Comparison of ENCODE assay signal across 8 cellular contexts in genomic region chr18:63421514-63421913, GRCh38. TPM values are rescaled to one million over a fixed set of nuclear protein-coding genes. Genes with fewer than 3 reads are reported as not detected.
DNase-seq lines count a peak whose midpoint lies in the region; ATAC-seq and TF ChIP-seq lines count a peak whose summit lies in the region.

No MANE protein-coding gene starts in this region.

- 0 out of 2 replicates have a peak overlapping the region, but pooled peaks have one; percentile 64 for H2AFZ ChIP-seq in SK-N-SH (ENCODE audit: low read depth)

- H3K27me3 Mint-ChIP-seq in activated T-helper 1 cell treated with anti-CD3 and anti-CD28 coated beads, Interleukin-12 subunit alpha, Interleukin-12 subunit beta, Interleukin-2, Interleukin-4 antibody, amounts not matched to agents 30 ng/mL and 10 ng/mL and 1 ng/mL, durations not matched to agents 14 hours and 24 hours and 36 hours (ENCODE audit: insufficient read depth): no peaks in the 10 kb centered on the region

- H3K36me3 ChIP-seq in SK-N-SH (replicated peaks in 1 of 2; ENCODE audit: control insufficient read depth in 1 of 2, insufficient read depth in 2 of 2, low read length in 1 of 2): peaks cover 15 to 24% of the 10 kb centered on the region in 2 experiments
- H3K36me3 ChIP-seq in iPS-20b (ENCODE audit: insufficient read depth, low read depth, low read length): peaks cover 18% of the 10 kb centered on the region; the same call in 1 of the 2 replicates

- H3K4me3 Mint-ChIP-seq in activated T-helper 1 cell treated with anti-CD3 and anti-CD28 coated beads, Interleukin-12 subunit alpha, Interleukin-12 subunit beta, Interleukin-2, Interleukin-4 antibody, amounts not matched to agents 30 ng/mL and 10 ng/mL and 1 ng/mL, durations not matched to agents 14 hours and 24 hours and 36 hours: peak overlapping the region; percentile 91

- H3K27me3 ChIP-seq in SK-N-SH (ENCODE audit: insufficient read depth): no peaks in the 10 kb centered on the region
- no peaks in the 10 kb centered on the region for H3K27me3 ChIP-seq in iPS-20b (ENCODE audit: insufficient read depth, low read length)

- 8% methylated on average over 6 of the region's 6 CpGs for WGBS in SK-N-SH (ENCODE audit: low lambda C conversion rate)

- intact Hi-C loops in activated T-helper 1 cell treated with anti-CD3 and anti-CD28 coated beads, Interleukin-12 subunit alpha, Interleukin-12 subunit beta, Interleukin-2, Interleukin-4 antibody, amounts not matched to agents 30 ng/mL and 10 ng/mL and 1 ng/mL, durations not matched to agents 14 hours and 24 hours and 36 hours (cut with micrococcal nuclease): loop anchor here (5.0 to 10.0 kb wide), 3 partner anchors 209 to 574 kb away; no protein-coding TSS in a partner anchor

- H3K9me3 Mint-ChIP-seq in activated T-helper 1 cell treated with anti-CD3 and anti-CD28 coated beads, Interleukin-12 subunit alpha, Interleukin-12 subunit beta, Interleukin-2, Interleukin-4 antibody, amounts not matched to agents 30 ng/mL and 10 ng/mL and 1 ng/mL, durations not matched to agents 14 hours and 24 hours and 36 hours: no peaks in the 10 kb centered on the region

- H3K4me2 ChIP-seq in SK-N-SH: peak overlapping the region; percentile 81

- POLR2A ChIA-PET in SK-N-SH (lab: Yijun Ruan, JAX): interaction anchor here (0.9 to 1.3 kb wide), 4 partner anchors 10 to 54 kb away, joined by 3 to 8 read pairs (median 6); partner anchors contain the start of gene KDSR

- peaks cover 0 to 4% of the 10 kb centered on the region in 2 experiments; a peak in 2 of 4 replicates for H3K4me1 ChIP-seq in SK-N-SH (ENCODE audit: control insufficient read depth in 1 of 2, insufficient read depth in 2 of 2, low read depth in 1 of 2, low read length in 1 of 2)
- no peaks in the 10 kb centered on the region for H3K4me1 ChIP-seq in iPS-20b (ENCODE audit: insufficient read depth, low read length)

- TF ChIP-seq RAD21 in SK-N-SH (IDR thresholded peaks at IDR 0.05; ENCODE audit: low read length): no peak

- peak overlapping the region; percentile 74 to 92 for H3K4me3 ChIP-seq in SK-N-SH (ENCODE audit: low read depth in 2 of 2, low read length in 1 of 2)
- H3K4me3 ChIP-seq in iPS-20b (ENCODE audit: low read length): peak overlapping the region; percentile 94

- H3K4me1 Mint-ChIP-seq in activated T-helper 1 cell treated with anti-CD3 and anti-CD28 coated beads, Interleukin-12 subunit alpha, Interleukin-12 subunit beta, Interleukin-2, Interleukin-4 antibody, amounts not matched to agents 30 ng/mL and 10 ng/mL and 1 ng/mL, durations not matched to agents 14 hours and 24 hours and 36 hours (ENCODE audit: low read depth): peaks cover 18% of the 10 kb centered on the region

- H3K9ac ChIP-seq in SK-N-SH (peak overlapping the region; percentile 91), iPS-20b (ENCODE audit: low read depth, low read length) (peak overlapping the region; percentile 95; the same call in 1 of the 2 replicates)

- no peak for TF ChIP-seq EP300 in SK-N-SH (IDR thresholded peaks at IDR 0.05; ENCODE audit: borderline replicate concordance in 1 of 2, low read depth in 1 of 2, low read length in 1 of 2)

- H3K36me3 Mint-ChIP-seq in activated T-helper 1 cell treated with anti-CD3 and anti-CD28 coated beads, Interleukin-12 subunit alpha, Interleukin-12 subunit beta, Interleukin-2, Interleukin-4 antibody, amounts not matched to agents 30 ng/mL and 10 ng/mL and 1 ng/mL, durations not matched to agents 14 hours and 24 hours and 36 hours (ENCODE audit: low read depth): no peaks in the 10 kb centered on the region

- H3K79me2 ChIP-seq in SK-N-SH (ENCODE audit: insufficient read depth): peaks cover 56% of the 10 kb centered on the region

- H3K9me3 ChIP-seq in SK-N-SH (no peaks in the 10 kb centered on the region), iPS-20b (ENCODE audit: insufficient read depth, low read depth, low read length) (no peaks in the 10 kb centered on the region)

- no peaks in the 10 kb centered on the region for H3F3A ChIP-seq in SK-N-SH (replicated peaks; ENCODE audit: insufficient read depth)

- DNase-seq in SK-N-SH (no peak), substantia nigra (lab: John Stamatoyannopoulos, UW) (no peak), omental fat pad (ENCODE audit: low spot score) (no peak), iPS-NIHi7 (ENCODE audit: extremely low spot score) (no peak)
- no peak for DNase-seq in activated T-helper 1 cell treated with anti-CD3 and anti-CD28 coated beads, Interleukin-12 subunit alpha, Interleukin-12 subunit beta, Interleukin-2, Interleukin-4 antibody, amounts not matched to agents 30 ng/mL and 10 ng/mL and 1 ng/mL, durations not matched to agents 14 hours and 24 hours and 36 hours (ENCODE audit: low spot score)

- H3K27ac ChIP-seq in SK-N-SH (ENCODE audit: low read depth in 2 of 2, low read length in 1 of 2) (peak overlapping the region; percentile 90 to 93), iPS-20b (ENCODE audit: low read length) (no peak overlapping the region), substantia nigra (ENCODE audit: low read depth, low read length, poor library complexity, severe bottlenecking) (peak overlapping the region; percentile 93)

- CTCF ChIA-PET in SK-N-SH (lab: Yijun Ruan, JAX): interaction anchor here (1.6 kb wide), 1 partner anchor 99 kb away, joined by 3 read pairs; no protein-coding TSS in a partner anchor

- H3K27ac Mint-ChIP-seq in activated T-helper 1 cell treated with anti-CD3 and anti-CD28 coated beads, Interleukin-12 subunit alpha, Interleukin-12 subunit beta, Interleukin-2, Interleukin-4 antibody, amounts not matched to agents 30 ng/mL and 10 ng/mL and 1 ng/mL, durations not matched to agents 14 hours and 24 hours and 36 hours: peak overlapping the region; percentile 92

- TF ChIP-seq CTCF in SK-N-SH (IDR thresholded peaks at IDR 0.05) (no peak), omental fat pad (IDR thresholded peaks at IDR 0.05) (no peak)

- no peak; the same call in 2 of the 3 replicates for ATAC-seq in SK-N-SH treated with all-trans-retinoic acid at 6 μM for 48 hours
- ATAC-seq in omental fat pad (ENCODE audit: low FRiP score): no peak
- no peak for ATAC-seq in GM18861 (IDR thresholded peaks at IDR 0.05; ENCODE audit: unreplicated experiment)

- H3K9me2 ChIP-seq in SK-N-SH: no peaks in the 10 kb centered on the region

- H4K20me1 ChIP-seq in SK-N-SH (ENCODE audit: insufficient read depth): peaks cover 19% of the 10 kb centered on the region; the same call in 1 of the 2 replicates

TF ChIP-seq in SK-N-SH, 30 proteins besides CTCF, POLR2A, EP300 and RAD21 (continues in another document):
- TF ChIP-seq RCOR1 (IDR thresholded peaks at IDR 0.05; ENCODE audit: low read length) (no peak), FOXM1 (IDR thresholded peaks at IDR 0.05; ENCODE audit: low read depth) (no peak), MEF2A (IDR thresholded peaks at IDR 0.05; ENCODE audit: borderline replicate concordance, low read depth) (no peak), JUND (IDR thresholded peaks at IDR 0.05) (no peak), ELF1 (IDR thresholded peaks at IDR 0.05) (no peak), FOSL2 (IDR thresholded peaks at IDR 0.05; ENCODE audit: borderline replicate concordance, low read depth) (no peak), RFX5 (IDR thresholded peaks at IDR 0.05; ENCODE audit: low read length) (no peak), GATA2 (CRISPR knock-in tag; IDR thresholded peaks at IDR 0.05) (no peak)

TF ChIP-seq in SK-N-SH treated with all-trans-retinoic acid at 6 μM for 48 hours, 23 proteins besides CTCF, POLR2A, EP300 and RAD21 (continues in another document):
- TF ChIP-seq ARNTL (CRISPR knock-in tag; IDR thresholded peaks at IDR 0.05; ENCODE audit: borderline replicate concordance, low read depth): no peak
- no peak for TF ChIP-seq POU6F1 (CRISPR knock-in tag; IDR thresholded peaks at IDR 0.05; ENCODE audit: borderline replicate concordance, low read depth)
- no peak for TF ChIP-seq ZNF8 (CRISPR knock-in tag; IDR thresholded peaks at IDR 0.05)

RNA-seq across cellular contexts. Expression of gene VPS4B, which starts 0.8 kb away (rescaled TPM):
- 15.0 and 18.0 TPM in 2 replicates for polyA plus RNA-seq in SK-N-SH (2012; rRNA removed)
- 20.8 and 23.5 TPM in 2 replicates for polyA plus RNA-seq in SK-N-SH (2012; cell fraction: cytosol; rRNA removed)
- polyA plus RNA-seq in SK-N-SH (2012; cell fraction: nucleus; rRNA removed): 8.2 and 13.0 TPM in 2 replicates
- 58.6 and 60.7 TPM in 2 replicates for total RNA-seq in activated T-helper 1 cell treated with anti-CD3 and anti-CD28 coated beads, Interleukin-12 subunit alpha, Interleukin-12 subunit beta, Interleukin-2, Interleukin-4 antibody, amounts not matched to agents 30 ng/mL and 10 ng/mL and 1 ng/mL, durations not matched to agents 14 hours and 24 hours and 36 hours
- 10 to 100 TPM; 26.6 to 45.4 (median 30.7) TPM for total RNA-seq in omental fat pad

RNA-seq across cellular contexts. Expression of gene KDSR, which starts 54.5 kb away (rescaled TPM):
- 21.2 and 22.3 TPM in 2 replicates for polyA plus RNA-seq in SK-N-SH (2012; rRNA removed)
- polyA plus RNA-seq in SK-N-SH (2012; cell fraction: cytosol; rRNA removed): 32.1 and 34.6 TPM in 2 replicates
- 18.6 and 21.6 TPM in 2 replicates for polyA plus RNA-seq in SK-N-SH (2012; cell fraction: nucleus; rRNA removed)
- total RNA-seq in activated T-helper 1 cell treated with anti-CD3 and anti-CD28 coated beads, Interleukin-12 subunit alpha, Interleukin-12 subunit beta, Interleukin-2, Interleukin-4 antibody, amounts not matched to agents 30 ng/mL and 10 ng/mL and 1 ng/mL, durations not matched to agents 14 hours and 24 hours and 36 hours: 72.2 and 83.5 TPM in 2 replicates
- total RNA-seq in omental fat pad: 10 to 100 TPM; 32.3 to 56.7 (median 42.6) TPM

RNA-seq across cellular contexts. Expression of gene SERPINB5, which starts 55.2 kb away (rescaled TPM):
- not detected in 2 replicates for polyA plus RNA-seq in SK-N-SH (2012; rRNA removed)
- 0.01 TPM in 1 of 2 replicates, not detected in the other for polyA plus RNA-seq in SK-N-SH (2012; cell fraction: cytosol; rRNA removed)
- polyA plus RNA-seq in SK-N-SH (2012; cell fraction: nucleus; rRNA removed): not detected in 2 replicates
- total RNA-seq in activated T-helper 1 cell treated with anti-CD3 and anti-CD28 coated beads, Interleukin-12 subunit alpha, Interleukin-12 subunit beta, Interleukin-2, Interleukin-4 antibody, amounts not matched to agents 30 ng/mL and 10 ng/mL and 1 ng/mL, durations not matched to agents 14 hours and 24 hours and 36 hours: not detected in 2 replicates
- total RNA-seq in omental fat pad: not detected
